Comparison of ENCODE assay signal across 7 cellular contexts in the genomic region with DNA sequence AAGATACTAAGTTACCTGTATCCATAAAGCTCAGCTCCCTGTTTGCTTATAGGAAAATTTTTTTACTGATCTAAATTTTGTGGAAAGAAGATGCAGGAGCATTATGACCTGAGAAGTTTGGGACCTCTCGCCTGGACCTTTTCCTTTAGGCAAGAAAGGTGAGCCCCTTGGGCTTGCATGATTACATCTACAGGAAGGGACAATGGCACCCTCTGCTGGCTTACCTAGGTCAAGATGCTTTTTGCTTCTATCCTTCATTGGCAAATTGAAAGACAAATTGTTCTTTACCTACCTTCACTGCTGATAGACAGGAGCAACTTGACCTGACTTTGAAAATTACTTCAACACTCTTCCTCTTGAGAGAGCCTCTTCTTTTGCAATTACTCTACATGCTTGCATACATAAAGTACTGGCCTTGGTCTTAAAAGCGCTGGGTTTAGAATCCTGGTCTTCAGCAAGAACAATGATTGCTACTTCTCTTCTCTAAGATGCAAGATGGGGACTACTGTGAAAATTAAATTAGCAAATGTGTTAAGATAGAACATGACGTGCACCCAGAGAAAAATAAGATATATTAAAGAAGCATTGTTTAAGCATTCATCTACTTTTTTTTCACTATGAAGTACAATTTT.
DNase-seq lines count a peak whose midpoint lies in the region; ATAC-seq and TF ChIP-seq lines count a peak whose summit lies in the region.

No MANE protein-coding gene starts in this region.

- H3K4me3 ChIP-seq in Peyer's patch (no peak overlapping the region), fibroblast of pulmonary artery (replicated peaks; ENCODE audit: low read depth, low read length) (no peak overlapping the region), sigmoid colon (no peak overlapping the region)

- ATAC-seq in HG03060 (IDR thresholded peaks at IDR 0.05; ENCODE audit: low read depth, unreplicated experiment) (peak; percentile 40), HG02763 (IDR thresholded peaks at IDR 0.05; ENCODE audit: unreplicated experiment) (no peak)

- WGBS in sigmoid colon, 2 donors = 61 to 62% methylated on average over 3 of the region's 3 CpGs

- H3K27ac ChIP-seq in Peyer's patch (no peak overlapping the region), sigmoid colon (no peak overlapping the region)

- intact Hi-C loops in sigmoid colon (cut with DNase I) = loop anchor here (1.0 to 10.0 kb wide), 2 partner anchors 46 to 312 kb away; a partner anchor contains a TSS

- H3K4me1 ChIP-seq in Peyer's patch (no peaks in the 10 kb centered on the region), sigmoid colon (peaks cover 0 to 17% (median 14%) of the 10 kb centered on the region in 4 donors)

- DNase-seq in Peyer's patch = peak in 1 of 3 donors; percentile 49
- peak; percentile 53 for DNase-seq in fibroblast of pulmonary artery (ENCODE audit: low read depth)
- no peak for DNase-seq in sigmoid colon
- DNase-seq in activated gamma-delta T cell treated with Interleukin-2 at 50 U/mL for 16 hours = no peak

- H3K36me3 ChIP-seq in Peyer's patch (no peaks in the 10 kb centered on the region), sigmoid colon (no peaks in the 10 kb centered on the region)

- TF ChIP-seq POLR2A in Peyer's patch (IDR thresholded peaks at IDR 0.05) = no peak
- no peak for TF ChIP-seq POLR2A in sigmoid colon (IDR thresholded peaks at IDR 0.05)

- H3K27me3 ChIP-seq in Peyer's patch (no peaks in the 10 kb centered on the region), sigmoid colon (no peaks in the 10 kb centered on the region)

- no peaks in the 10 kb centered on the region for H3K9me3 ChIP-seq in Peyer's patch
- H3K9me3 ChIP-seq in sigmoid colon = no peaks in the 10 kb centered on the region

- TF ChIP-seq CTCF in GM12873 (IDR thresholded peaks at IDR 0.05; ENCODE audit: insufficient read depth, low read depth, low read length, missing control alignments) (peak; percentile 80), Peyer's patch (IDR thresholded peaks at IDR 0.05) (peak in 4 of 6 experiments; percentile 18 to 47 (median 34)), fibroblast of pulmonary artery (IDR thresholded peaks at IDR 0.05; ENCODE audit: low read length, missing control alignments) (peak; percentile 72), sigmoid colon (IDR thresholded peaks at IDR 0.05) (peak; percentile 27 to 70 (median 55))

- no peak for TF ChIP-seq EP300 in sigmoid colon (IDR thresholded peaks at IDR 0.05)
